8 cellular contexts compared by ENCODE assay signal in the genomic region with DNA sequence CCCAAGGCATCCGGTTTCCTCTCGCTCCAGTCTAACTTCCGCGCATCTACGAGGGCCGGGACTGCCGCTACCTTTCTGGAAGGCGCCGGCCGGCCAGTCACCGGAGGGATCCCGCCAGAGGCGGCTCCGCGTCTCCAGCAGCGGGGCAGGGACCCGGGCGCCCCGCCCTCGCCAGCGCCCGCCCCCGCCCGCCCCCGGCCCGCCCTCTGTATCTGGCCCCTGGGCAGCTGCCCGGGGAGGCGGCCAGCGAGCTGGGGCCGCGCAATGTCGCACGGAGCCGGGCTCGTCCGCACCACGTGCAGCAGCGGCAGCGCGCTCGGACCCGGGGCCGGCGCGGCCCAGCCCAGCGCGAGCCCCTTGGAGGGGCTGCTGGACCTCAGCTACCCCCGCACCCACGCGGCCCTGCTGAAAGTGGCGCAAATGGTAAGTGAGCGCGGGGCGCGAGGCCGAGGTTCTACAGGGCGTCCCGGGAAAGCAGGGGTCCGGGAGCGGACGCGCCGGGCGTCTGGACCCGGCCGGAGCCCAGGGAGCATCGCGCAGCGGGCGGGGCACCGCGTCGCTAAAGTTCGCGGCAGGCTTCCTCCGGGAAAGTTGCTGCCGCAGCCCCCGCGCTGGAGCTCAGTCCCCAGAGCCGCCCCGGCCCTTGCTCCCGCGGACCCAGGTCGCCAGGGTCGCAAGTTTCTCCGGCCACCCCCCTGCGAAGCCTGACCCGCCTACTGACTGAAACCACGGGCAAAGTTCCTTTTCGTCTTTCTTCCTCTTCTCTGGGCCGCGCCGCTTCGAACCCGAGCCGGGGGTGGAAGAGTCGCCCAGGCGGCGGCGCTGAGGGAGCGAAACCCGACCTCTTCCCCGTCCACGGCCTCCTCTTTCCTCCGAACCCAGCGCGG. TPM values are rescaled to one million over a fixed set of nuclear protein-coding genes. Genes with fewer than 3 reads are reported as not detected.
DNase-seq lines count a peak whose midpoint lies in the region; ATAC-seq and TF ChIP-seq lines count a peak whose summit lies in the region.

A gene with protein sequence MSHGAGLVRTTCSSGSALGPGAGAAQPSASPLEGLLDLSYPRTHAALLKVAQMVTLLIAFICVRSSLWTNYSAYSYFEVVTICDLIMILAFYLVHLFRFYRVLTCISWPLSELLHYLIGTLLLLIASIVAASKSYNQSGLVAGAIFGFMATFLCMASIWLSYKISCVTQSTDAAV (plus strand): TSS at position 211 of the 887 bp plus-strand sequence. CDS start 54 bp downstream, at position 265.

- no peaks in the 10 kb centered on the region for H3K27me3 ChIP-seq in SJSA1 (replicated peaks)
- no peaks in the 10 kb centered on the region for H3K27me3 ChIP-seq in ovary

- no peak for TF ChIP-seq EP300 in ovary (IDR thresholded peaks at IDR 0.05)

- DNase-seq in NCI-H524 (lab: John Stamatoyannopoulos, UW) (peak; percentile 26 to 38), NCI-H524 treated with DMSO at 0.1 percent for 48 hours (lab: John Stamatoyannopoulos, UW) (no peak), SJSA1 (ENCODE audit: low read depth in 1 of 2, low spot score in 2 of 2) (peak; percentile 64 to 66), glomerular visceral epithelial cell (ENCODE audit: extremely low spot score) (peak; percentile 85), ovary (peak; percentile 35 to 72 (median 52)), NCI-H2227 (lab: John Stamatoyannopoulos, UW; ENCODE audit: unreplicated experiment) (no peak)
- DNase-seq in activated naive CD4-positive, alpha-beta T cell treated with Interleukin-2 at 50 U/mL for 16 hours: peak; percentile 65

- peak; percentile 45 for TF ChIP-seq POLR2A in ovary (IDR thresholded peaks at IDR 0.05)

- TF ChIP-seq CTCF in ovary (IDR thresholded peaks at IDR 0.05): no peak

- H3K9me3 ChIP-seq in SJSA1 (replicated peaks): no peaks in the 10 kb centered on the region
- H3K9me3 ChIP-seq in ovary: no peaks in the 10 kb centered on the region

- H3K27ac ChIP-seq in SJSA1 (peak within 1 kb of the TSS; percentile 28; the same call in 1 of the 2 replicates), ovary (peak within 1 kb of the TSS; percentile 13 to 27)

- ATAC-seq in HG03095 (IDR thresholded peaks at IDR 0.05; ENCODE audit: unreplicated experiment): peak; percentile 54

- H3K36me3 ChIP-seq in SJSA1: no peaks in the 10 kb centered on the region
- H3K36me3 ChIP-seq in ovary: no peaks in the 10 kb centered on the region

- H3K4me1 ChIP-seq in SJSA1 (replicated peaks): peaks cover 15% of the 10 kb centered on the region
- H3K4me1 ChIP-seq in ovary (ENCODE audit: insufficient read depth): peaks cover 6% of the 10 kb centered on the region

- H3K4me3 ChIP-seq in SJSA1 (peak within 1 kb of the TSS; percentile 74), ovary (peak within 1 kb of the TSS; percentile 66)

- 0 to 1% (median 0%) methylated on average over 64 to 107 of the region's 107 CpGs for WGBS in ovary, 3 donors

- intact Hi-C loops in ovary (cut with DNase I): no loop called here

RNA-seq across cellular contexts. Expression of the gene that starts here (rescaled TPM):
- 3.3 and 7.0 TPM in 2 replicates for total RNA-seq in SJSA1 (2014; rRNA removed; shearing (Covaris generic))
- 10 to 100 TPM in 3 of 7 donors, 1 to 10 TPM in 4; 2.7 to 63.4 (median 7.6) TPM for total RNA-seq in ovary
- polyA plus RNA-seq in ovary: 10 to 100 TPM in 1 of 2 donors, 1 to 10 TPM in 1; 4.7 to 20.3 TPM

Comparison
In these comparisons a context has a peak if more than half of its experiments do, and no peak if none do; other contexts are left out.
1. DNase-seq: peak in NCI-H524 (2 of 2), SJSA1 (2 of 2), activated naive CD4-positive, alpha-beta T cell treated with Interleukin-2 at 50 U/mL for 16 hours (single experiment), glomerular visceral epithelial cell (single experiment) and ovary (5 of 5); none in NCI-H524 treated with DMSO at 0.1 percent for 48 hours (single experiment) and NCI-H2227 (single experiment).